8 cellular contexts compared by ENCODE assay signal in the genomic region with DNA sequence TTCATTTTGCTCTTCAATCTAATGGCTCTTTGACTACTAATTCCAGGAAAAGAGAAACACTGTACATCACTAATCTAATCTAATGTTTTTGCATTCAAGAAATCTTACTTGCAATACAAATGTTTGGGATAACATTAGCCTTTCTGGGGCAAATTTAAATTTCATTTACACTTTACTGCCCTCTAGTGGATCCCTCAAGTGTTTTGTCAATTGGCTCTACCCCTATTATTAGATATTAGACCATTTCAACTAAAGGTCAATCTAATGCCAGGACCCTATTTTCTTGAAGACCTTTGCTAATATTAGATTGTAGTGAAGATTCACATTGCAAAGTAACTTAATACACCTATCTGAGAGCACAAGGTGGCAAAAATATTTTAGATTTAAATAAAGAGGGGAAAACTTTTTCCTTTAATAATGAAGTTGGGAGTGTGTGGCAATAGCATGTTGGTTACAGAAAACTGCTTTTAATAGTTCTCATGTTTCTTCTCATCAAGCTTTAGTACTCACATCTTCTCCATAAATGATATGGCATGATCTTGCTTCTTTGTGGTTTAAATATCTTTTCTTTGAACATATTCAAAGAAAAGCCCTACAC. TPM values are rescaled to one million over a fixed set of nuclear protein-coding genes. Genes with fewer than 3 reads are reported as not detected.
DNase-seq lines count a peak whose midpoint lies in the region; ATAC-seq lines count a peak whose summit lies in the region.

No MANE protein-coding gene starts in this region.

- no peak overlapping the region for H3K14ac ChIP-seq in mesenchymal stem cell (ENCODE audit: low read length in 2 of 2)

- no peaks in the 10 kb centered on the region for H3K9me3 ChIP-seq in mesenchymal stem cell (ENCODE audit: control insufficient read depth, low read length)

- in situ Hi-C loops in T47D (cut with HindIII; ENCODE audit: low pct_unique_long_range_greater_than_20kb, low sequenced_read_pairs) = no loop called here

- no peak overlapping the region for H3K18ac ChIP-seq in mesenchymal stem cell (ENCODE audit: low read depth in 1 of 2, low read length in 2 of 2)

- H2BK15ac ChIP-seq in mesenchymal stem cell (ENCODE audit: low read depth, poor library complexity, severe bottlenecking) = no peak overlapping the region

- H3K27ac ChIP-seq in mesenchymal stem cell (ENCODE audit: low read length, poor library complexity, severe bottlenecking) = no peak overlapping the region

- H3K4me3 ChIP-seq in mesenchymal stem cell (ENCODE audit: insufficient read depth in 1 of 2, low read depth in 1 of 2, low read length in 2 of 2) = no peak overlapping the region

- no peak overlapping the region for H3K23ac ChIP-seq in mesenchymal stem cell (ENCODE audit: low read length in 2 of 2)

- H2BK120ac ChIP-seq in mesenchymal stem cell (ENCODE audit: low read depth, low read length) = no peak overlapping the region

- peak; percentile 45 for DNase-seq in NCI-H2196 (lab: John Stamatoyannopoulos, UW; ENCODE audit: unreplicated experiment)
- DNase-seq in NCI-H2196 treated with DMSO at 0.1 percent for 48 hours (lab: John Stamatoyannopoulos, UW; ENCODE audit: unreplicated experiment) = no peak
- peak; percentile 45 for DNase-seq in NCI-H1694 treated with DMSO at 0.1 percent for 48 hours (lab: John Stamatoyannopoulos, UW)
- peak; percentile 28 to 48 for DNase-seq in T47D (ENCODE audit: low read depth in 1 of 2, low spot score in 1 of 2)
- peak; percentile 50 for DNase-seq in mesenchymal stem cell
- DNase-seq in stimulated activated CD4-positive, alpha-beta T cell treated with anti-CD3 and anti-CD28 coated beads, Interleukin-4, amount 100 ng/mL, for 4 hours = no peak

- no peaks in the 10 kb centered on the region for H3K79me1 ChIP-seq in mesenchymal stem cell (replicated peaks; ENCODE audit: low read length, poor library complexity, severe bottlenecking)

- H2AK5ac ChIP-seq in mesenchymal stem cell (ENCODE audit: low read length, severe bottlenecking) = no peak overlapping the region

- H4K8ac ChIP-seq in mesenchymal stem cell (ENCODE audit: low read length) = no peak overlapping the region

- H3K4me2 ChIP-seq in mesenchymal stem cell (ENCODE audit: low read length, poor library complexity, severe bottlenecking) = no peak overlapping the region

- H3K27me3 ChIP-seq in mesenchymal stem cell (ENCODE audit: control insufficient read depth in 1 of 2, insufficient read depth in 1 of 2, low read length in 2 of 2) = peaks cover 4 to 22% of the 10 kb centered on the region in 2 experiments

- no peak overlapping the region for H2AFZ ChIP-seq in mesenchymal stem cell (ENCODE audit: low read depth, low read length)

- no peak overlapping the region for H2BK5ac ChIP-seq in mesenchymal stem cell (ENCODE audit: low read depth, low read length, poor library complexity, severe bottlenecking)

- H4K91ac ChIP-seq in mesenchymal stem cell (ENCODE audit: low read length) = no peak overlapping the region

- no peak overlapping the region for H3K4ac ChIP-seq in mesenchymal stem cell (ENCODE audit: low read depth in 1 of 2, low read length in 2 of 2)

- no peak overlapping the region for H2BK12ac ChIP-seq in mesenchymal stem cell (ENCODE audit: low read length in 2 of 2)

- no peak overlapping the region for H3K9ac ChIP-seq in mesenchymal stem cell (ENCODE audit: low read length)

- no peak for ATAC-seq in GM18498 (IDR thresholded peaks at IDR 0.05; ENCODE audit: unreplicated experiment)
- ATAC-seq in GM18520 (IDR thresholded peaks at IDR 0.05; ENCODE audit: unreplicated experiment) = no peak

- H3K4me1 ChIP-seq in mesenchymal stem cell (ENCODE audit: control insufficient read depth, insufficient read depth, low read depth, low read length) = peaks cover 14% of the 10 kb centered on the region

- peaks cover 0 to 4% of the 10 kb centered on the region in 2 experiments for H3K36me3 ChIP-seq in mesenchymal stem cell (ENCODE audit: control insufficient read depth in 1 of 2, insufficient read depth in 2 of 2, low read depth in 1 of 2, low read length in 2 of 2)

RNA-seq across cellular contexts. Expression of a gene that starts 5.0 kb away (rescaled TPM):
- not detected for polyA plus RNA-seq in mesenchymal stem cell (2013, experiment 1 of 2)
- polyA plus RNA-seq in mesenchymal stem cell (2013, experiment 2 of 2) = not detected

RNA-seq across cellular contexts. Expression of a gene that starts 11.6 kb away (rescaled TPM):
- 14.8 TPM for polyA plus RNA-seq in mesenchymal stem cell (2013, experiment 1 of 2)
- 14.0 TPM for polyA plus RNA-seq in mesenchymal stem cell (2013, experiment 2 of 2)

Comparison
In these comparisons a context has a peak if more than half of its experiments do, and no peak if none do; other contexts are left out.
1. DNase-seq: peak in NCI-H2196 (single experiment), NCI-H1694 treated with DMSO at 0.1 percent for 48 hours (single experiment), T47D (2 of 2) and mesenchymal stem cell (single experiment); none in NCI-H2196 treated with DMSO at 0.1 percent for 48 hours (single experiment) and stimulated activated CD4-positive, alpha-beta T cell treated with anti-CD3 and anti-CD28 coated beads, Interleukin-4, amount 100 ng/mL, for 4 hours (0 of 2).